In the genomic region with DNA sequence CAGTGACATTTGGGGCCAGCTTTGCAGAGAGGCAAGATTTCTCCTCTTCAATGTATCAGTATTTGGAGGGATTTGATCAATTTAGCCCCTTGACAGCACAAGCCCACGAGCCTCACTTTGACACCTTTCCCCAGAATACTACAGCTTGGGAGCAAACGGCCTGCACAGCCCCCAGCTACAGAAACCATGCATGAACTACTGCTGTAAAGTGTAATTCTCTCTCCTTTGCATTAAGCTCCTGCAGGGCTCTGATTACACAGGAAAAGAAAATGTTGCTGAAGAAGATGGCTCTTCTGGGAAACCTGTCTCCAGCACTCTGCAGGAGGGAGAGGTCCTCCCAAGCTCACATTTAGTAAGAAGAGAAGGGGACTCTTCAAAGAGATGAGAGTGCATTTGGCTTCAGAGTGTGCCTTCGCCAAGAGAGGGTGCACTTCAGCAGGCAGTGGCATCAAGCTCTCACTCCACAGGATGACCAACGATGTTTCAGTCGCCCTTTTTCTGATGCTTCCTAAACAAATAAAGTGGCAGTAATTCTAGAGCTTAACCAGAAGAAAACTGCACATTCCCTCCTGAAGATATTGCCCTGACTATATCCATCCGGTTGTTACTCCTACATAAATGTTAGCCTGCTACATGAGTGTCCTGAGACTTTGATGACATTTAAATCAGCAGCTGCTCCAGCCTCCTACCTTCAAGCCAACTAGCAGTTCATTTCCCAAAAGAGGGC, we compare ENCODE assay signal across 1 cellular context.
TF ChIP-seq lines count a peak whose summit lies in the region.

No MANE protein-coding gene starts in this region.

TF ChIP-seq in HepG2, 621 proteins besides CTCF, POLR2A, EP300 and RAD21 (continued from another document):
- TF ChIP-seq, protein P1, sequence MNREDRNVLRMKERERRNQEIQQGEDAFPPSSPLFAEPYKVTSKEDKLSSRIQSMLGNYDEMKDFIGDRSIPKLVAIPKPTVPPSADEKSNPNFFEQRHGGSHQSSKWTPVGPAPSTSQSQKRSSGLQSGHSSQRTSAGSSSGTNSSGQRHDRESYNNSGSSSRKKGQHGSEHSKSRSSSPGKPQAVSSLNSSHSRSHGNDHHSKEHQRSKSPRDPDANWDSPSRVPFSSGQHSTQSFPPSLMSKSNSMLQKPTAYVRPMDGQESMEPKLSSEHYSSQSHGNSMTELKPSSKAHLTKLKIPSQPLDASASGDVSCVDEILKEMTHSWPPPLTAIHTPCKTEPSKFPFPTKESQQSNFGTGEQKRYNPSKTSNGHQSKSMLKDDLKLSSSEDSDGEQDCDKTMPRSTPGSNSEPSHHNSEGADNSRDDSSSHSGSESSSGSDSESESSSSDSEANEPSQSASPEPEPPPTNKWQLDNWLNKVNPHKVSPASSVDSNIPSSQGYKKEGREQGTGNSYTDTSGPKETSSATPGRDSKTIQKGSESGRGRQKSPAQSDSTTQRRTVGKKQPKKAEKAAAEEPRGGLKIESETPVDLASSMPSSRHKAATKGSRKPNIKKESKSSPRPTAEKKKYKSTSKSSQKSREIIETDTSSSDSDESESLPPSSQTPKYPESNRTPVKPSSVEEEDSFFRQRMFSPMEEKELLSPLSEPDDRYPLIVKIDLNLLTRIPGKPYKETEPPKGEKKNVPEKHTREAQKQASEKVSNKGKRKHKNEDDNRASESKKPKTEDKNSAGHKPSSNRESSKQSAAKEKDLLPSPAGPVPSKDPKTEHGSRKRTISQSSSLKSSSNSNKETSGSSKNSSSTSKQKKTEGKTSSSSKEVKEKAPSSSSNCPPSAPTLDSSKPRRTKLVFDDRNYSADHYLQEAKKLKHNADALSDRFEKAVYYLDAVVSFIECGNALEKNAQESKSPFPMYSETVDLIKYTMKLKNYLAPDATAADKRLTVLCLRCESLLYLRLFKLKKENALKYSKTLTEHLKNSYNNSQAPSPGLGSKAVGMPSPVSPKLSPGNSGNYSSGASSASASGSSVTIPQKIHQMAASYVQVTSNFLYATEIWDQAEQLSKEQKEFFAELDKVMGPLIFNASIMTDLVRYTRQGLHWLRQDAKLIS (CRISPR knock-in tag; IDR thresholded peaks at IDR 0.05): no peak
- TF ChIP-seq, protein P2, sequence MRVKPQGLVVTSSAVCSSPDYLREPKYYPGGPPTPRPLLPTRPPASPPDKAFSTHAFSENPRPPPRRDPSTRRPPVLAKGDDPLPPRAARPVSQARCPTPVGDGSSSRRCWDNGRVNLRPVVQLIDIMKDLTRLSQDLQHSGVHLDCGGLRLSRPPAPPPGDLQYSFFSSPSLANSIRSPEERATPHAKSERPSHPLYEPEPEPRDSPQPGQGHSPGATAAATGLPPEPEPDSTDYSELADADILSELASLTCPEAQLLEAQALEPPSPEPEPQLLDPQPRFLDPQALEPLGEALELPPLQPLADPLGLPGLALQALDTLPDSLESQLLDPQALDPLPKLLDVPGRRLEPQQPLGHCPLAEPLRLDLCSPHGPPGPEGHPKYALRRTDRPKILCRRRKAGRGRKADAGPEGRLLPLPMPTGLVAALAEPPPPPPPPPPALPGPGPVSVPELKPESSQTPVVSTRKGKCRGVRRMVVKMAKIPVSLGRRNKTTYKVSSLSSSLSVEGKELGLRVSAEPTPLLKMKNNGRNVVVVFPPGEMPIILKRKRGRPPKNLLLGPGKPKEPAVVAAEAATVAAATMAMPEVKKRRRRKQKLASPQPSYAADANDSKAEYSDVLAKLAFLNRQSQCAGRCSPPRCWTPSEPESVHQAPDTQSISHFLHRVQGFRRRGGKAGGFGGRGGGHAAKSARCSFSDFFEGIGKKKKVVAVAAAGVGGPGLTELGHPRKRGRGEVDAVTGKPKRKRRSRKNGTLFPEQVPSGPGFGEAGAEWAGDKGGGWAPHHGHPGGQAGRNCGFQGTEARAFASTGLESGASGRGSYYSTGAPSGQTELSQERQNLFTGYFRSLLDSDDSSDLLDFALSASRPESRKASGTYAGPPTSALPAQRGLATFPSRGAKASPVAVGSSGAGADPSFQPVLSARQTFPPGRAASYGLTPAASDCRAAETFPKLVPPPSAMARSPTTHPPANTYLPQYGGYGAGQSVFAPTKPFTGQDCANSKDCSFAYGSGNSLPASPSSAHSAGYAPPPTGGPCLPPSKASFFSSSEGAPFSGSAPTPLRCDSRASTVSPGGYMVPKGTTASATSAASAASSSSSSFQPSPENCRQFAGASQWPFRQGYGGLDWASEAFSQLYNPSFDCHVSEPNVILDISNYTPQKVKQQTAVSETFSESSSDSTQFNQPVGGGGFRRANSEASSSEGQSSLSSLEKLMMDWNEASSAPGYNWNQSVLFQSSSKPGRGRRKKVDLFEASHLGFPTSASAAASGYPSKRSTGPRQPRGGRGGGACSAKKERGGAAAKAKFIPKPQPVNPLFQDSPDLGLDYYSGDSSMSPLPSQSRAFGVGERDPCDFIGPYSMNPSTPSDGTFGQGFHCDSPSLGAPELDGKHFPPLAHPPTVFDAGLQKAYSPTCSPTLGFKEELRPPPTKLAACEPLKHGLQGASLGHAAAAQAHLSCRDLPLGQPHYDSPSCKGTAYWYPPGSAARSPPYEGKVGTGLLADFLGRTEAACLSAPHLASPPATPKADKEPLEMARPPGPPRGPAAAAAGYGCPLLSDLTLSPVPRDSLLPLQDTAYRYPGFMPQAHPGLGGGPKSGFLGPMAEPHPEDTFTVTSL (CRISPR knock-in tag; IDR thresholded peaks at IDR 0.05; ENCODE audit: borderline replicate concordance): no peak
- TF ChIP-seq MAFG (CRISPR knock-in tag; IDR thresholded peaks at IDR 0.05): no peak
- no peak; the same call in 1 of the 2 replicates for TF ChIP-seq PHF21A (CRISPR knock-in tag; IDR thresholded peaks at IDR 0.05)
- TF ChIP-seq POLR2AphosphoS5 (IDR thresholded peaks at IDR 0.05; ENCODE audit: low read depth, low read length): no peak
- no peak for TF ChIP-seq HOXA9 (CRISPR knock-in tag; IDR thresholded peaks at IDR 0.05; ENCODE audit: borderline replicate concordance)
- TF ChIP-seq ZNF484 (CRISPR knock-in tag; IDR thresholded peaks at IDR 0.05; ENCODE audit: borderline replicate concordance, low read depth): no peak
- TF ChIP-seq, protein P3, sequence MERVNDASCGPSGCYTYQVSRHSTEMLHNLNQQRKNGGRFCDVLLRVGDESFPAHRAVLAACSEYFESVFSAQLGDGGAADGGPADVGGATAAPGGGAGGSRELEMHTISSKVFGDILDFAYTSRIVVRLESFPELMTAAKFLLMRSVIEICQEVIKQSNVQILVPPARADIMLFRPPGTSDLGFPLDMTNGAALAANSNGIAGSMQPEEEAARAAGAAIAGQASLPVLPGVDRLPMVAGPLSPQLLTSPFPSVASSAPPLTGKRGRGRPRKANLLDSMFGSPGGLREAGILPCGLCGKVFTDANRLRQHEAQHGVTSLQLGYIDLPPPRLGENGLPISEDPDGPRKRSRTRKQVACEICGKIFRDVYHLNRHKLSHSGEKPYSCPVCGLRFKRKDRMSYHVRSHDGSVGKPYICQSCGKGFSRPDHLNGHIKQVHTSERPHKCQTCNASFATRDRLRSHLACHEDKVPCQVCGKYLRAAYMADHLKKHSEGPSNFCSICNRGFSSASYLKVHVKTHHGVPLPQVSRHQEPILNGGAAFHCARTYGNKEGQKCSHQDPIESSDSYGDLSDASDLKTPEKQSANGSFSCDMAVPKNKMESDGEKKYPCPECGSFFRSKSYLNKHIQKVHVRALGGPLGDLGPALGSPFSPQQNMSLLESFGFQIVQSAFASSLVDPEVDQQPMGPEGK (CRISPR knock-in tag; IDR thresholded peaks at IDR 0.05): no peak
- no peak for TF ChIP-seq MEIS1 (CRISPR knock-in tag; IDR thresholded peaks at IDR 0.05; ENCODE audit: borderline replicate concordance)
- TF ChIP-seq RARG (CRISPR knock-in tag; IDR thresholded peaks at IDR 0.05; ENCODE audit: low read depth): no peak
- TF ChIP-seq, protein P4, sequence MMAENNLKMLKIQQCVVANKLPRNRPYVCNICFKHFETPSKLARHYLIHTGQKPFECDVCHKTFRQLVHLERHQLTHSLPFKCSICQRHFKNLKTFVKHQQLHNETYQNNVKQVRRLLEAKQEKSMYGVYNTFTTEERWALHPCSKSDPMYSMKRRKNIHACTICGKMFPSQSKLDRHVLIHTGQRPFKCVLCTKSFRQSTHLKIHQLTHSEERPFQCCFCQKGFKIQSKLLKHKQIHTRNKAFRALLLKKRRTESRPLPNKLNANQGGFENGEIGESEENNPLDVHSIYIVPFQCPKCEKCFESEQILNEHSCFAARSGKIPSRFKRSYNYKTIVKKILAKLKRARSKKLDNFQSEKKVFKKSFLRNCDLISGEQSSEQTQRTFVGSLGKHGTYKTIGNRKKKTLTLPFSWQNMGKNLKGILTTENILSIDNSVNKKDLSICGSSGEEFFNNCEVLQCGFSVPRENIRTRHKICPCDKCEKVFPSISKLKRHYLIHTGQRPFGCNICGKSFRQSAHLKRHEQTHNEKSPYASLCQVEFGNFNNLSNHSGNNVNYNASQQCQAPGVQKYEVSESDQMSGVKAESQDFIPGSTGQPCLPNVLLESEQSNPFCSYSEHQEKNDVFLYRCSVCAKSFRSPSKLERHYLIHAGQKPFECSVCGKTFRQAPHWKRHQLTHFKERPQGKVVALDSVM (CRISPR knock-in tag; IDR thresholded peaks at IDR 0.05): no peak
- TF ChIP-seq, protein P5, sequence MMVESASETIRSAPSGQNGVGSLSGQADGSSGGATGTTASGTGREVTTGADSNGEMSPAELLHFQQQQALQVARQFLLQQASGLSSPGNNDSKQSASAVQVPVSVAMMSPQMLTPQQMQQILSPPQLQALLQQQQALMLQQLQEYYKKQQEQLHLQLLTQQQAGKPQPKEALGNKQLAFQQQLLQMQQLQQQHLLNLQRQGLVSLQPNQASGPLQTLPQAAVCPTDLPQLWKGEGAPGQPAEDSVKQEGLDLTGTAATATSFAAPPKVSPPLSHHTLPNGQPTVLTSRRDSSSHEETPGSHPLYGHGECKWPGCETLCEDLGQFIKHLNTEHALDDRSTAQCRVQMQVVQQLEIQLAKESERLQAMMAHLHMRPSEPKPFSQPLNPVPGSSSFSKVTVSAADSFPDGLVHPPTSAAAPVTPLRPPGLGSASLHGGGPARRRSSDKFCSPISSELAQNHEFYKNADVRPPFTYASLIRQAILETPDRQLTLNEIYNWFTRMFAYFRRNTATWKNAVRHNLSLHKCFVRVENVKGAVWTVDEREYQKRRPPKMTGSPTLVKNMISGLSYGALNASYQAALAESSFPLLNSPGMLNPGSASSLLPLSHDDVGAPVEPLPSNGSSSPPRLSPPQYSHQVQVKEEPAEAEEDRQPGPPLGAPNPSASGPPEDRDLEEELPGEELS (CRISPR knock-in tag; IDR thresholded peaks at IDR 0.05): no peak
- TF ChIP-seq ZNF335 (CRISPR knock-in tag; IDR thresholded peaks at IDR 0.05): no peak
- TF ChIP-seq, protein P6, sequence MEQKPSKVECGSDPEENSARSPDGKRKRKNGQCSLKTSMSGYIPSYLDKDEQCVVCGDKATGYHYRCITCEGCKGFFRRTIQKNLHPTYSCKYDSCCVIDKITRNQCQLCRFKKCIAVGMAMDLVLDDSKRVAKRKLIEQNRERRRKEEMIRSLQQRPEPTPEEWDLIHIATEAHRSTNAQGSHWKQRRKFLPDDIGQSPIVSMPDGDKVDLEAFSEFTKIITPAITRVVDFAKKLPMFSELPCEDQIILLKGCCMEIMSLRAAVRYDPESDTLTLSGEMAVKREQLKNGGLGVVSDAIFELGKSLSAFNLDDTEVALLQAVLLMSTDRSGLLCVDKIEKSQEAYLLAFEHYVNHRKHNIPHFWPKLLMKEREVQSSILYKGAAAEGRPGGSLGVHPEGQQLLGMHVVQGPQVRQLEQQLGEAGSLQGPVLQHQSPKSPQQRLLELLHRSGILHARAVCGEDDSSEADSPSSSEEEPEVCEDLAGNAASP (CRISPR knock-in tag; IDR thresholded peaks at IDR 0.05; ENCODE audit: borderline replicate concordance): no peak
- no peak for TF ChIP-seq ZSCAN31 (CRISPR knock-in tag; IDR thresholded peaks at IDR 0.05; ENCODE audit: low read depth)
- TF ChIP-seq, protein P7, sequence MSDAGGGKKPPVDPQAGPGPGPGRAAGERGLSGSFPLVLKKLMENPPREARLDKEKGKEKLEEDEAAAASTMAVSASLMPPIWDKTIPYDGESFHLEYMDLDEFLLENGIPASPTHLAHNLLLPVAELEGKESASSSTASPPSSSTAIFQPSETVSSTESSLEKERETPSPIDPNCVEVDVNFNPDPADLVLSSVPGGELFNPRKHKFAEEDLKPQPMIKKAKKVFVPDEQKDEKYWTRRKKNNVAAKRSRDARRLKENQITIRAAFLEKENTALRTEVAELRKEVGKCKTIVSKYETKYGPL (CRISPR knock-in tag; IDR thresholded peaks at IDR 0.05): no peak
- no peak for TF ChIP-seq FOSL1 (CRISPR knock-in tag; IDR thresholded peaks at IDR 0.05; ENCODE audit: borderline replicate concordance)
- no peak for TF ChIP-seq ZSCAN12 (CRISPR knock-in tag; IDR thresholded peaks at IDR 0.05)
- no peak for TF ChIP-seq ZNF30 (CRISPR knock-in tag; IDR thresholded peaks at IDR 0.05)
- TF ChIP-seq, protein P8, sequence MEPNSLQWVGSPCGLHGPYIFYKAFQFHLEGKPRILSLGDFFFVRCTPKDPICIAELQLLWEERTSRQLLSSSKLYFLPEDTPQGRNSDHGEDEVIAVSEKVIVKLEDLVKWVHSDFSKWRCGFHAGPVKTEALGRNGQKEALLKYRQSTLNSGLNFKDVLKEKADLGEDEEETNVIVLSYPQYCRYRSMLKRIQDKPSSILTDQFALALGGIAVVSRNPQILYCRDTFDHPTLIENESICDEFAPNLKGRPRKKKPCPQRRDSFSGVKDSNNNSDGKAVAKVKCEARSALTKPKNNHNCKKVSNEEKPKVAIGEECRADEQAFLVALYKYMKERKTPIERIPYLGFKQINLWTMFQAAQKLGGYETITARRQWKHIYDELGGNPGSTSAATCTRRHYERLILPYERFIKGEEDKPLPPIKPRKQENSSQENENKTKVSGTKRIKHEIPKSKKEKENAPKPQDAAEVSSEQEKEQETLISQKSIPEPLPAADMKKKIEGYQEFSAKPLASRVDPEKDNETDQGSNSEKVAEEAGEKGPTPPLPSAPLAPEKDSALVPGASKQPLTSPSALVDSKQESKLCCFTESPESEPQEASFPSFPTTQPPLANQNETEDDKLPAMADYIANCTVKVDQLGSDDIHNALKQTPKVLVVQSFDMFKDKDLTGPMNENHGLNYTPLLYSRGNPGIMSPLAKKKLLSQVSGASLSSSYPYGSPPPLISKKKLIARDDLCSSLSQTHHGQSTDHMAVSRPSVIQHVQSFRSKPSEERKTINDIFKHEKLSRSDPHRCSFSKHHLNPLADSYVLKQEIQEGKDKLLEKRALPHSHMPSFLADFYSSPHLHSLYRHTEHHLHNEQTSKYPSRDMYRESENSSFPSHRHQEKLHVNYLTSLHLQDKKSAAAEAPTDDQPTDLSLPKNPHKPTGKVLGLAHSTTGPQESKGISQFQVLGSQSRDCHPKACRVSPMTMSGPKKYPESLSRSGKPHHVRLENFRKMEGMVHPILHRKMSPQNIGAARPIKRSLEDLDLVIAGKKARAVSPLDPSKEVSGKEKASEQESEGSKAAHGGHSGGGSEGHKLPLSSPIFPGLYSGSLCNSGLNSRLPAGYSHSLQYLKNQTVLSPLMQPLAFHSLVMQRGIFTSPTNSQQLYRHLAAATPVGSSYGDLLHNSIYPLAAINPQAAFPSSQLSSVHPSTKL (CRISPR knock-in tag; IDR thresholded peaks at IDR 0.05): no peak
- TF ChIP-seq GFI1 (CRISPR knock-in tag; IDR thresholded peaks at IDR 0.05; ENCODE audit: borderline replicate concordance): no peak
